Comparison of ENCODE assay signal across 13 cellular contexts in the genomic region with DNA sequence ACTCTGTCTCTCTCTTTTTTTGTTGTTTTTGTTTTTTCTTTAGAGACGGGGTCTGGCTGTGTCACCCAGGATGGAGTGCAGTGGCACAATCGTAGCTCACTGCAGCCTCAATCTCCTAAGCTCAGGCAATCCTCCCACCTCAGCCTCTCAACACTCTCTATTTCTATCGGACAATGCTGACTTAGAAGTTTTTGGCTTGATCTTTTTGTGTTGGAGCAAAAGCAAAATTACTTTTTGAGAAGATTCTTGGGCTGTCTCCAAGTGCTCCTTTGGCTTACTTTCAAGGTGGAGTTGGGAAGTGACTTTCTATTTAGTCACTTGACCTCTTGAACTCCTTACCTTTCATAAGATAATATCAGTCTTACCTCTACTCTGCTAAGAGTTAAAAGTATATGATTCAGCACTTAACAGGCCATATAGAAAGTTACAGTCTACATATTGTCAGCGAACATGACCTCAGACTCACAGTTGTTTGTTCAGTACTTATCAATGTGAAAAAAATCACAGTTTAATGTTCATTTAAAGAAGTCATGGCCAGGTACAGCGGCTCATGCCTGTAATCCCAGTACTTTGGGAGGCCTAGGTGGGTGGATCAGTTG. TPM values are rescaled to one million over a fixed set of nuclear protein-coding genes. Genes with fewer than 3 reads are reported as not detected.
DNase-seq lines count a peak whose midpoint lies in the region; ATAC-seq and TF ChIP-seq lines count a peak whose summit lies in the region.
"Had no signal": no experiment of that assay in that cellular context is flagged by ENCODE, and none has a peak within 500 bp of the region (broad histone marks: within the 10 kb centered on the region; RNA-seq: fewer than 3 reads in every experiment).

No MANE protein-coding gene starts in this region.

- H3K36me3 ChIP-seq in upper lobe of right lung: no peaks in the 10 kb centered on the region
- H3K36me3 ChIP-seq: MG63 had no signal

- no peak for ATAC-seq in upper lobe of right lung
- ATAC-seq: T-helper 17 cell had no signal

- H3K4me3 ChIP-seq in AG10803 (ENCODE audit: low read length) (no peak overlapping the region), astrocyte of the cerebellum (ENCODE audit: low read depth, low read length) (no peak overlapping the region), upper lobe of right lung (no peak overlapping the region)
- H3K4me3 ChIP-seq: MG63 had no signal

- TF ChIP-seq CTCF in AG10803 (conservative IDR thresholded peaks at IDR 0.05; ENCODE audit: low read length) (no peak), astrocyte of the cerebellum (IDR thresholded peaks at IDR 0.05; ENCODE audit: low read depth, low read length, missing control alignments) (no peak), upper lobe of right lung (IDR thresholded peaks at IDR 0.05) (no peak)

- no peaks in the 10 kb centered on the region for H3K9me3 ChIP-seq in upper lobe of right lung
- H3K9me3 ChIP-seq: MG63 had no signal

- H3K27me3 ChIP-seq in upper lobe of right lung: no peaks in the 10 kb centered on the region
- H3K27me3 ChIP-seq: MG63 had no signal

- intact Hi-C loops in upper lobe of right lung (cut with DNase I): no loop called here

- H3K4me1 ChIP-seq in upper lobe of right lung: no peaks in the 10 kb centered on the region

- in situ Hi-C loops in astrocyte of the cerebellum (cut with HindIII; ENCODE audit: low sequenced_read_pairs): no loop called here

- DNase-seq in AG10803 (ENCODE audit: low read depth) (peak; percentile 5), HS-5 (ENCODE audit: low read depth) (peak; percentile 29), astrocyte of the cerebellum (ENCODE audit: low read depth) (peak; percentile 39), kidney glomerular epithelial cell (lab: John Stamatoyannopoulos, UW) (peak; percentile 27), DMS79 treated with DMSO at 0.1 percent for 48 hours (lab: John Stamatoyannopoulos, UW) (no peak), inferior parietal cortex (ENCODE audit: extremely low spot score) (no peak), upper lobe of right lung (no peak)
- DNase-seq in activated CD8-positive, alpha-beta memory T cell treated with anti-CD3 and anti-CD28 coated beads, Interleukin-2, amount 50 U/mL, for 48 hours: no peak
- DNase-seq: activated naive CD4-positive, alpha-beta T cell treated with anti-CD3 and anti-CD28 coated beads, Interleukin-2, amount 50 U/mL, for 16 hours; C1 segment of cervical spinal cord; MG63; NCI-H2107; T-helper 17 cell had no signal

- no peak overlapping the region for H3K27ac ChIP-seq in upper lobe of right lung

RNA-seq across cellular contexts. Expression of gene MIA2, which starts 15.4 kb away (rescaled TPM):
- 33.8 TPM for total RNA-seq in upper lobe of right lung

RNA-seq across cellular contexts. Expression of gene PNN, which starts 43.2 kb away (rescaled TPM):
- 39.9 TPM for total RNA-seq in upper lobe of right lung

RNA-seq across cellular contexts. Expression of gene TRAPPC6B, which starts 48.1 kb away (rescaled TPM):
- total RNA-seq in upper lobe of right lung: 20.3 TPM

Comparison
In these comparisons a context has a peak if more than half of its experiments do, and no peak if none do; other contexts are left out.
1. DNase-seq: peak in AG10803 (single experiment), HS-5 (single experiment), astrocyte of the cerebellum (single experiment) and kidney glomerular epithelial cell (single experiment); none in DMS79 treated with DMSO at 0.1 percent for 48 hours (single experiment), inferior parietal cortex (single experiment), activated CD8-positive, alpha-beta memory T cell treated with anti-CD3 and anti-CD28 coated beads, Interleukin-2, amount 50 U/mL, for 48 hours (single experiment) and upper lobe of right lung (single experiment).